2 cellular contexts compared by ENCODE assay signal in the genomic region with DNA sequence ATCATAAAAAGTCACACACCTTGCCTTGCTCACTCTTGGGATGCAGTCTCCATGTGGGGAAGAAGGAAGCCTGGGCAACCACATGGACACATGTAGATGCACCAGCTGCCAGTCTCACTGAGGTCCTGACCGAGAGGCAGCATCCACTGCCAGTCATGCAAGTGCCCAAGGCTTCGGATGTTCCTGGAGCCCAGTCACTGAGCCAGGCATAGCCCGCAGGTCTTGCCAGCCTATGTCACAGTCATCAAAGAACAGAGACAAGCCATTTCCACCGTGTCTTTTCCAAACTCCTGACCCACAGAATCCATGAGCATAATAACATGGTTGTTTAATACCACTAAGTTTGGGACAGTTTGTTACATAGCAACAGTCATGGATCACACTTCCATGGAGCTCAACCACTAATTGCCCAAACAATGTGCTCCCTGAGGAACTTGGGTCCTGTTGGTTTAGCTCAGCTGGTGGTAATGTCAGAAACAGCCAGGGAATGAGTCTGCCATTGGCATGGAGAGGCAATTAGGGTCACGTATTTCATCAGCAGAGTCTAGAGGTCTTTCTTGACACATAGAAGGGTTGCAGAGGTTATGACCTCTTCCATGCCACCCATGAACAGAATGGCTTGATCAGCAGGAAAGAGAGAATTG.
TF ChIP-seq lines count a peak whose summit lies in the region.

No MANE protein-coding gene starts in this region.

TF ChIP-seq in HEK293, 187 proteins besides CTCF, POLR2A, EP300 and RAD21 (continued from another document):
- TF ChIP-seq, protein P1, sequence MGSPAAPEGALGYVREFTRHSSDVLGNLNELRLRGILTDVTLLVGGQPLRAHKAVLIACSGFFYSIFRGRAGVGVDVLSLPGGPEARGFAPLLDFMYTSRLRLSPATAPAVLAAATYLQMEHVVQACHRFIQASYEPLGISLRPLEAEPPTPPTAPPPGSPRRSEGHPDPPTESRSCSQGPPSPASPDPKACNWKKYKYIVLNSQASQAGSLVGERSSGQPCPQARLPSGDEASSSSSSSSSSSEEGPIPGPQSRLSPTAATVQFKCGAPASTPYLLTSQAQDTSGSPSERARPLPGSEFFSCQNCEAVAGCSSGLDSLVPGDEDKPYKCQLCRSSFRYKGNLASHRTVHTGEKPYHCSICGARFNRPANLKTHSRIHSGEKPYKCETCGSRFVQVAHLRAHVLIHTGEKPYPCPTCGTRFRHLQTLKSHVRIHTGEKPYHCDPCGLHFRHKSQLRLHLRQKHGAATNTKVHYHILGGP (tag by site-specific recombination; IDR thresholded peaks at IDR 0.05) = no peak
- peak; percentile 68 for TF ChIP-seq ZIC2 (tag by site-specific recombination; IDR thresholded peaks at IDR 0.05)

TF ChIP-seq in HepG2, 621 proteins besides CTCF, POLR2A, EP300 and RAD21 (continued from another document):
- TF ChIP-seq, protein P2, sequence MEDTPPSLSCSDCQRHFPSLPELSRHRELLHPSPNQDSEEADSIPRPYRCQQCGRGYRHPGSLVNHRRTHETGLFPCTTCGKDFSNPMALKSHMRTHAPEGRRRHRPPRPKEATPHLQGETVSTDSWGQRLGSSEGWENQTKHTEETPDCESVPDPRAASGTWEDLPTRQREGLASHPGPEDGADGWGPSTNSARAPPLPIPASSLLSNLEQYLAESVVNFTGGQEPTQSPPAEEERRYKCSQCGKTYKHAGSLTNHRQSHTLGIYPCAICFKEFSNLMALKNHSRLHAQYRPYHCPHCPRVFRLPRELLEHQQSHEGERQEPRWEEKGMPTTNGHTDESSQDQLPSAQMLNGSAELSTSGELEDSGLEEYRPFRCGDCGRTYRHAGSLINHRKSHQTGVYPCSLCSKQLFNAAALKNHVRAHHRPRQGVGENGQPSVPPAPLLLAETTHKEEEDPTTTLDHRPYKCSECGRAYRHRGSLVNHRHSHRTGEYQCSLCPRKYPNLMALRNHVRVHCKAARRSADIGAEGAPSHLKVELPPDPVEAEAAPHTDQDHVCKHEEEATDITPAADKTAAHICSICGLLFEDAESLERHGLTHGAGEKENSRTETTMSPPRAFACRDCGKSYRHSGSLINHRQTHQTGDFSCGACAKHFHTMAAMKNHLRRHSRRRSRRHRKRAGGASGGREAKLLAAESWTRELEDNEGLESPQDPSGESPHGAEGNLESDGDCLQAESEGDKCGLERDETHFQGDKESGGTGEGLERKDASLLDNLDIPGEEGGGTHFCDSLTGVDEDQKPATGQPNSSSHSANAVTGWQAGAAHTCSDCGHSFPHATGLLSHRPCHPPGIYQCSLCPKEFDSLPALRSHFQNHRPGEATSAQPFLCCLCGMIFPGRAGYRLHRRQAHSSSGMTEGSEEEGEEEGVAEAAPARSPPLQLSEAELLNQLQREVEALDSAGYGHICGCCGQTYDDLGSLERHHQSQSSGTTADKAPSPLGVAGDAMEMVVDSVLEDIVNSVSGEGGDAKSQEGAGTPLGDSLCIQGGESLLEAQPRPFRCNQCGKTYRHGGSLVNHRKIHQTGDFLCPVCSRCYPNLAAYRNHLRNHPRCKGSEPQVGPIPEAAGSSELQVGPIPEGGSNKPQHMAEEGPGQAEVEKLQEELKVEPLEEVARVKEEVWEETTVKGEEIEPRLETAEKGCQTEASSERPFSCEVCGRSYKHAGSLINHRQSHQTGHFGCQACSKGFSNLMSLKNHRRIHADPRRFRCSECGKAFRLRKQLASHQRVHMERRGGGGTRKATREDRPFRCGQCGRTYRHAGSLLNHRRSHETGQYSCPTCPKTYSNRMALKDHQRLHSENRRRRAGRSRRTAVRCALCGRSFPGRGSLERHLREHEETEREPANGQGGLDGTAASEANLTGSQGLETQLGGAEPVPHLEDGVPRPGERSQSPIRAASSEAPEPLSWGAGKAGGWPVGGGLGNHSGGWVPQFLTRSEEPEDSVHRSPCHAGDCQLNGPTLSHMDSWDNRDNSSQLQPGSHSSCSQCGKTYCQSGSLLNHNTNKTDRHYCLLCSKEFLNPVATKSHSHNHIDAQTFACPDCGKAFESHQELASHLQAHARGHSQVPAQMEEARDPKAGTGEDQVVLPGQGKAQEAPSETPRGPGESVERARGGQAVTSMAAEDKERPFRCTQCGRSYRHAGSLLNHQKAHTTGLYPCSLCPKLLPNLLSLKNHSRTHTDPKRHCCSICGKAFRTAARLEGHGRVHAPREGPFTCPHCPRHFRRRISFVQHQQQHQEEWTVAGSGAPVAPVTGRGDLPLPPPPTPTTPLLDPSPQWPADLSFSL (CRISPR knock-in tag; IDR thresholded peaks at IDR 0.05) = no peak
